ENCODE assay signal across 1 cellular context in the genomic region with DNA sequence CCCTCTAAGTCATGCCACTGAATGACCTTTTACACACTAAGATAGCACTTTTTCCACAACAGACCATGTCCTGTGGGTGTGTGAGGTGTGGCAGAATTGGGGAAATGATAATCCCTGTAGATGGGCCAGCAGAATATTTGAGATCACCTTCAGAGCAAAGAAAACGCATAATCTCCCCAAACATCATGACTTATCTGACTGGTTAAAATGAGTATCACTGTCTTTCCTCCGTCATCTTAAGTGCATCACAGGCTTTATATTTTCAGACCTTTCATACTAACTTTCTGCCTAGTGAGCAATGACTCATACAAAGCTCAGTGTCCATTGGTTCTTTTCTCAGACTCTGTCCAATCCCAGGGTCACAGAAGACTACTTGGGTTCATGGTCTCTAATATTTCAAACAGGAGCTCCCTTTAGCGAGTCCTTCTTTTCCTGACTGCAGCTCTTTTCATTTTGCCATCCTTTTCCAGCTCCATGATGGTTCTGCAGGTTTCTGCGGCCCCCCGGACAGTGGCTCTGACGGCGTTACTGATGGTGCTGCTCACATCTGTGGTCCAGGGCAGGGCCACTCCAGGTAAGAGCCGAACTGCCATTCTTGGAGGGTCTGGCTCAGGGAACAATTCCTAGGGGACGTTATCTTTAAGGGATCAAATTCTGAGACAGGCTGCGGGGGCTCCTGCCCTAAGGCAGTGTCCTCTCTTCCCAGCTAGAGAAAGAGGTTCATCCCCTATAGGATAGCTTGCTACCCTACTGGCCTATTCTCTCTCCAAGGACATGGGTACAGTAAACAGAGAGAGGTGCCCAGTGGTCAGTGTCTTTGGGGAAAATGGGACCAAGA.
A peak's percentile ranks its signal among the peaks of the same experiment; 100 is the strongest.
TF ChIP-seq lines count a peak whose summit lies in the region.

A gene (plus strand): TSS at position 423 of the 838 bp plus-strand sequence. CDS start 52 bp downstream, at position 475.

TF ChIP-seq in HepG2, 621 proteins besides CTCF, POLR2A, EP300 and RAD21 (continued from another document):
- no peak for TF ChIP-seq ZNF790 (CRISPR knock-in tag; IDR thresholded peaks at IDR 0.05; ENCODE audit: borderline replicate concordance)
- TF ChIP-seq NFYC (CRISPR knock-in tag; IDR thresholded peaks at IDR 0.05) = peak; percentile 62
- TF ChIP-seq NR2F6 (IDR thresholded peaks at IDR 0.05) = no peak
- no peak for TF ChIP-seq NR2F6 (CRISPR knock-in tag; IDR thresholded peaks at IDR 0.05)
- TF ChIP-seq SNRNP70 (IDR thresholded peaks at IDR 0.05; ENCODE audit: low read depth, low read length) = no peak
TF ChIP-seq in HepG2: peak in this region for 8.
